ENCODE assay signal across 13 cellular contexts in genomic region chr18:9506046-9506792, GRCh38. TPM values are rescaled to one million over a fixed set of nuclear protein-coding genes. Genes with fewer than 3 reads are reported as not detected.
DNase-seq lines count a peak whose midpoint lies in the region; ATAC-seq and TF ChIP-seq lines count a peak whose summit lies in the region.
"Had no signal": no experiment of that assay in that cellular context is flagged by ENCODE, and none has a peak within 500 bp of the region (broad histone marks: within the 10 kb centered on the region; RNA-seq: fewer than 3 reads in every experiment).

No MANE protein-coding gene starts in this region.

- WGBS in mammary epithelial cell (ENCODE audit: low coverage, missing lambda C conversion rate), result 91% methylated on average over 4 of the region's 4 CpGs
- WGBS in transverse colon (ENCODE audit: low coverage in 1 of 2), 2 donors, result 72 to 84% methylated on average over 3 to 4 of the region's 4 CpGs

- H3K27me3 ChIP-seq in mammary epithelial cell (ENCODE audit: insufficient read depth, low read length), result no peaks in the 10 kb centered on the region
- H3K27me3 ChIP-seq in transverse colon, result no peaks in the 10 kb centered on the region
- H3K27me3 ChIP-seq: uterus had no signal

- dilution Hi-C loops in mammary epithelial cell (cut with HindIII; ENCODE audit: low sequenced_read_pairs), result no loop called here

- ATAC-seq in GM19324 (IDR thresholded peaks at IDR 0.05; ENCODE audit: low FRiP score, unreplicated experiment) (no peak), GM18873 (IDR thresholded peaks at IDR 0.05; ENCODE audit: low FRiP score, unreplicated experiment) (no peak)

- no peaks in the 10 kb centered on the region for H3K36me3 ChIP-seq in mammary epithelial cell (ENCODE audit: insufficient read depth, low read length)
- no peaks in the 10 kb centered on the region for H3K36me3 ChIP-seq in transverse colon
- H3K36me3 ChIP-seq: uterus had no signal

- H3K4me3 ChIP-seq in mammary epithelial cell (replicated peaks in 1 of 3; ENCODE audit: insufficient read depth in 1 of 3, low read depth in 2 of 3, low read length in 3 of 3), result no peak overlapping the region
- no peak overlapping the region for H3K4me3 ChIP-seq in fibroblast of the aortic adventitia (ENCODE audit: low read depth, low read length)
- no peak overlapping the region for H3K4me3 ChIP-seq in transverse colon
- H3K4me3 ChIP-seq: uterus had no signal

- no peak for TF ChIP-seq POLR2A in transverse colon (IDR thresholded peaks at IDR 0.05)

- H3K9me3 ChIP-seq in mammary epithelial cell (replicated peaks; ENCODE audit: insufficient read depth, low read length) (no peaks in the 10 kb centered on the region), transverse colon (peaks cover 0 to 8% of the 10 kb centered on the region in 2 donors)

- H3K9ac ChIP-seq in mammary epithelial cell (ENCODE audit: insufficient read depth, low read length), result no peak overlapping the region

- H3K4me1 Mint-ChIP-seq in MCF 10A (ENCODE audit: insufficient read depth, unreplicated experiment), result peaks cover 27% of the 10 kb centered on the region

- no peaks in the 10 kb centered on the region for H3K4me1 ChIP-seq in mammary epithelial cell (ENCODE audit: insufficient read depth, low read length)
- peaks cover 2 to 26% (median 22%) of the 10 kb centered on the region in 4 donors for H3K4me1 ChIP-seq in transverse colon
- H3K4me1 ChIP-seq: uterus had no signal

- no peaks in the 10 kb centered on the region for H3K9me3 Mint-ChIP-seq in MCF 10A (ENCODE audit: unreplicated experiment)

- H3K27me3 Mint-ChIP-seq in MCF 10A (ENCODE audit: insufficient read depth, unreplicated experiment), result no peaks in the 10 kb centered on the region
- H3K27me3 Mint-ChIP-seq: dendritic cell treated with granulocyte-macrophage colony-stimulating factor and Interleukin-4, amounts not matched to agents 40 ng/mL and 50 ng/mL, for 4 days had no signal

- H3K27ac Mint-ChIP-seq in MCF 10A (ENCODE audit: low read depth, unreplicated experiment), result no peak overlapping the region
- H3K27ac Mint-ChIP-seq: dendritic cell treated with granulocyte-macrophage colony-stimulating factor and Interleukin-4, amounts not matched to agents 40 ng/mL and 50 ng/mL, for 4 days; nephron progenitor cell; T-helper 2 cell treated with Interferon-gamma antibody and Interleukin-4, amounts not matched to agents 5 μg/mL and 100 μg/mL, for 36 hours had no signal

- H3K4me3 Mint-ChIP-seq in MCF 10A (ENCODE audit: unreplicated experiment), result no peak overlapping the region
- H3K4me3 Mint-ChIP-seq: dendritic cell treated with granulocyte-macrophage colony-stimulating factor and Interleukin-4, amounts not matched to agents 40 ng/mL and 50 ng/mL, for 4 days; nephron progenitor cell; T-helper 2 cell treated with Interferon-gamma antibody and Interleukin-4, amounts not matched to agents 5 μg/mL and 100 μg/mL, for 36 hours had no signal

- DNase-seq in MCF 10A (ENCODE audit: unreplicated experiment), result peak; percentile 49
- no peak for DNase-seq in mammary epithelial cell
- DNase-seq in NCI-H524 treated with DMSO at 0.1 percent for 48 hours (lab: John Stamatoyannopoulos, UW), result peak; percentile 46
- DNase-seq in fibroblast of the aortic adventitia (ENCODE audit: low read depth), result peak; percentile 39
- peak; percentile 31 for DNase-seq in transverse colon
- DNase-seq in stimulated activated CD4-positive, alpha-beta T cell treated with anti-CD3 and anti-CD28 coated beads, Interleukin-4, amount 100 ng/mL, for 1 hour, result no peak
- DNase-seq: activated T-cell treated with anti-CD3 and anti-CD28 coated beads, Interleukin-2, amount 50 U/mL, for 1 hour; nephron progenitor cell; uterus had no signal

- BruUV-seq in MCF 10A (replicated peaks; lab: Mats Ljungman, UMichigan) (no TSS peak), mammary epithelial cell (replicated peaks; lab: Mats Ljungman, UMichigan) (no TSS peak)

- H2AFZ ChIP-seq in mammary epithelial cell (ENCODE audit: low read depth, low read length), result no peak overlapping the region

- intact Hi-C loops in MCF 10A (cut with micrococcal nuclease), result no loop called here
- intact Hi-C loops in mammary epithelial cell (cut with micrococcal nuclease), result no loop called here
- intact Hi-C loops in transverse colon (cut with DNase I; ENCODE audit: low total_unique reads), result no loop called here

- CTCF ChIA-PET in MCF 10A (lab: Yijun Ruan, JAX), result interaction anchor here (0.5 to 2.8 kb wide), 3 partner anchors 10 to 215 kb away, joined by 3 to 11 read pairs (median 4); no protein-coding TSS in a partner anchor
- CTCF ChIA-PET in mammary epithelial cell (lab: Charles Lee; ENCODE audit: low non-redundant PET), result no interaction called here

- TF ChIP-seq EP300 in transverse colon (IDR thresholded peaks at IDR 0.05; ENCODE audit: low read depth), result no peak

- TF ChIP-seq CTCF in MCF 10A (IDR thresholded peaks at IDR 0.05; ENCODE audit: unreplicated experiment), result no peak
- no peak for TF ChIP-seq CTCF in mammary epithelial cell (conservative IDR thresholded peaks at IDR 0.05 in 1 of 2, IDR thresholded peaks at IDR 0.05 in 1 of 2; ENCODE audit: extremely low read depth in 1 of 2, insufficient read depth in 1 of 2, low read depth in 1 of 2, low read length in 2 of 2)
- no peak for TF ChIP-seq CTCF in fibroblast of the aortic adventitia (IDR thresholded peaks at IDR 0.05; ENCODE audit: insufficient read depth, low read length)
- no peak for TF ChIP-seq CTCF in transverse colon (IDR thresholded peaks at IDR 0.05)

- POLR2A ChIA-PET in MCF 10A (lab: Yijun Ruan, JAX), result interaction anchor here (0.7 kb wide), 1 partner anchor 437 kb away, joined by 3 read pairs; no protein-coding TSS in a partner anchor

- in situ Hi-C loops in mammary epithelial cell (cut with MboI; ENCODE audit: low sequenced_read_pairs in 2 of 2), result loop anchor here in 1 of 2 donors (25.0 kb wide), 1 partner anchor 844 kb away; no protein-coding TSS in a partner anchor
- in situ Hi-C loops in transverse colon (cut with MboI; ENCODE audit: low pct_ligation_motif_present in 1 of 4, low pct_unique_long_range_greater_than_20kb in 1 of 4, low sequenced_read_pairs in 3 of 4), result loop anchor here in 3 of 4 donors (25.0 kb wide), 2 partner anchors 169 to 444 kb away; partner anchors contain the start of gene TWSG1 (in 2 of the 3)

- no peaks in the 10 kb centered on the region for H4K20me1 ChIP-seq in mammary epithelial cell (ENCODE audit: insufficient read depth, low read length)

- H3K4me2 ChIP-seq in mammary epithelial cell (ENCODE audit: insufficient read depth, low read depth, low read length), result no peak overlapping the region

- H3K36me3 Mint-ChIP-seq in MCF 10A (ENCODE audit: insufficient read depth, unreplicated experiment), result peaks cover 9% of the 10 kb centered on the region

- peaks cover 87% of the 10 kb centered on the region for H3K79me2 ChIP-seq in mammary epithelial cell (ENCODE audit: insufficient read depth, low read length)

- H3K27ac ChIP-seq in mammary epithelial cell (ENCODE audit: insufficient read depth, low read depth, low read length) (no peak overlapping the region), transverse colon (peak overlapping the region in 3 of 4 donors; percentile 6 to 34 (median 15))
- H3K27ac ChIP-seq: uterus had no signal

RNA-seq across cellular contexts. Expression of gene RALBP1, which starts 30.9 kb away (rescaled TPM):
- total RNA-seq in MCF 10A (2022) (47.0 and 47.9 TPM in 2 replicates), mammary epithelial cell (10 to 100 TPM; 59.1 to 72.2 TPM), fibroblast of the aortic adventitia (ENCODE audit: low replicate concordance) (77.2 and 100 TPM in 2 replicates), transverse colon (10 to 100 TPM; 34.2 to 93.3 (median 70.6) TPM)
- polyA plus RNA-seq in mammary epithelial cell, result 51.2 TPM
- 41.0 TPM for polyA minus RNA-seq in mammary epithelial cell

Comparison
In these comparisons a context has a peak if more than half of its experiments do, and no peak if none do; other contexts are left out.
1. DNase-seq: peak in MCF 10A (single experiment), NCI-H524 treated with DMSO at 0.1 percent for 48 hours (single experiment), fibroblast of the aortic adventitia (single experiment) and transverse colon (single experiment); none in mammary epithelial cell (single experiment) and stimulated activated CD4-positive, alpha-beta T cell treated with anti-CD3 and anti-CD28 coated beads, Interleukin-4, amount 100 ng/mL, for 1 hour (single experiment).